In genomic region chr12:120666577-120667390, GRCh38 we compare ENCODE assay signal across 1 cellular context.
TF ChIP-seq lines count a peak whose summit lies in the region.

No MANE protein-coding gene starts in this region.

TF ChIP-seq in H1, 55 proteins besides CTCF, POLR2A, EP300 and RAD21:
- TF ChIP-seq KDM1A (IDR thresholded peaks at IDR 0.05; ENCODE audit: borderline replicate concordance, low read length) (no peak), SP1 (IDR thresholded peaks at IDR 0.05; ENCODE audit: low read depth, low read length) (no peak), MAFK (IDR thresholded peaks at IDR 0.05; ENCODE audit: low read depth, low read length) (no peak), SP2 (IDR thresholded peaks at IDR 0.05; ENCODE audit: low read length) (no peak)
